1 cellular context compared by ENCODE assay signal in the genomic region with DNA sequence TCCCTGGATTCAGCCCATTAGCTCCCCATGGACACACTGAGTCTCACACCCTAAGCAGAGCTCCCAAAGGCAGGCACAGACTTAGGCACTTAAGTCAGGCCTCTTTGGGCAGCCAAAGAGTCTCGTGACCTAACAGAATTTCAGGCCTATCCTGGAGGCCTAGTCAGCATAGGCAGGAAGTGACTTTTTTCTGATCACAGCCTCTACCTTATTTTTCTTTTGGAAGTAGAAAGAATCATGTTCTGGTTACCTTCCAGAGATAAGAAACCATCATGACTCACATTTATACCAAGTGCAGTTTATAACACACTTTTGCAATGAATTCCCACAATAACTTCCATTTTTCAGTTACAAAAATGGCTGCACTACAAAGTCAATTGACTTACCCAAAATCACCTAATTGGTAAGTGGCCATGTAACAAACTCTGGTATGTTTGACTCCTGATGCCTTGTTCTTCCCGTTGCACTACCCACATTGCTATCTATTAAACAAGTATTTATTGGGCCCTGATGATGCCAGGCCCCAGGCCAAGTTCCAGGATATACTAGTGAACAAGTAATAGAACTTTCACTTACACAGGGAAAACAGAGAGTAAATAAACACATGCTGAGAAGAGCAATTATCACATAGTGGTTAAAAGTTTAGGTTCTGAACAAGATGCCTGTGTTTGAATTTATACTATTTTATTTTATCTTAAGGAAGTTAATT.
TF ChIP-seq lines count a peak whose summit lies in the region.

No MANE protein-coding gene starts in this region.

TF ChIP-seq in K562, 482 proteins besides CTCF, POLR2A, EP300 and RAD21 (continued from another document and continues in another):
- TF ChIP-seq MGA (IDR thresholded peaks at IDR 0.05) (no peak), BACH1 (tag; IDR thresholded peaks at IDR 0.05) (peak; percentile 31; the same call in 1 of the 2 replicates), ELF1 (tag; IDR thresholded peaks at IDR 0.05) (peak; percentile 42; the same call in 1 of the 2 replicates), SMARCE1 (IDR thresholded peaks at IDR 0.05) (peak; percentile 18; the same call in 1 of the 2 replicates), SPI1 (IDR thresholded peaks at IDR 0.05; ENCODE audit: borderline replicate concordance, low read depth, low read length) (no peak), ETS2 (tag; IDR thresholded peaks at IDR 0.05; ENCODE audit: borderline replicate concordance, poor library complexity, severe bottlenecking) (no peak), RBM39 (optimal IDR thresholded peaks at IDR 0.05; ENCODE audit: low read depth, low read length) (no peak), FUS (optimal IDR thresholded peaks at IDR 0.05; ENCODE audit: low read depth, low read length) (no peak), XRCC4 (IDR thresholded peaks at IDR 0.05; ENCODE audit: extremely low read depth, insufficient read depth, insufficient read length) (no peak), TCF7L2 (IDR thresholded peaks at IDR 0.05; ENCODE audit: low read depth, low read length) (no peak), CEBPB (tag; IDR thresholded peaks at IDR 0.05) (no peak), ZNF121 (CRISPR knock-in tag; conservative IDR thresholded peaks at IDR 0.05) (no peak), MECOM (CRISPR knock-in tag; IDR thresholded peaks at IDR 0.05) (no peak), ESRRB (CRISPR knock-in tag; IDR thresholded peaks at IDR 0.05; ENCODE audit: borderline replicate concordance) (no peak), FOSL1 (tag; conservative IDR thresholded peaks at IDR 0.05) (peak; percentile 68), ARID1B (IDR thresholded peaks at IDR 0.05) (peak; percentile 23; the same call in 1 of the 2 replicates), ZNF41 (CRISPR knock-in tag; conservative IDR thresholded peaks at IDR 0.05) (no peak), ELF2 (CRISPR knock-in tag; IDR thresholded peaks at IDR 0.05) (no peak), DMBX1 (CRISPR knock-in tag; IDR thresholded peaks at IDR 0.05; ENCODE audit: borderline replicate concordance) (peak; percentile 13; the same call in 1 of the 2 replicates), TFAM (CRISPR knock-in tag; conservative IDR thresholded peaks at IDR 0.05) (no peak), ATF2 (CRISPR knock-in tag; IDR thresholded peaks at IDR 0.05) (no peak), IFI16 (CRISPR knock-in tag; IDR thresholded peaks at IDR 0.05) (no peak), ZNF143 (CRISPR knock-in tag; IDR thresholded peaks at IDR 0.05) (no peak), ZKSCAN3 (CRISPR knock-in tag; IDR thresholded peaks at IDR 0.05) (no peak), ARHGAP35 (IDR thresholded peaks at IDR 0.05; ENCODE audit: partially characterized antibody) (no peak), TRIM25 (IDR thresholded peaks at IDR 0.05; ENCODE audit: borderline replicate concordance) (no peak), PHB2 (IDR thresholded peaks at IDR 0.05; ENCODE audit: low read depth) (no peak), SMARCA5 (IDR thresholded peaks at IDR 0.05) (no peak), HCFC1 (IDR thresholded peaks at IDR 0.05; ENCODE audit: low read depth, low read length) (no peak), SOX6 (IDR thresholded peaks at IDR 0.05) (0 out of 2 replicates have a peak, but pooled peaks have one; percentile 14), SNAPC5 (CRISPR knock-in tag; IDR thresholded peaks at IDR 0.05) (no peak), PRPF4 (IDR thresholded peaks at IDR 0.05; ENCODE audit: insufficient read depth, low read depth, low read length, poor library complexity, severe bottlenecking) (no peak)
- TF ChIP-seq, protein P1, sequence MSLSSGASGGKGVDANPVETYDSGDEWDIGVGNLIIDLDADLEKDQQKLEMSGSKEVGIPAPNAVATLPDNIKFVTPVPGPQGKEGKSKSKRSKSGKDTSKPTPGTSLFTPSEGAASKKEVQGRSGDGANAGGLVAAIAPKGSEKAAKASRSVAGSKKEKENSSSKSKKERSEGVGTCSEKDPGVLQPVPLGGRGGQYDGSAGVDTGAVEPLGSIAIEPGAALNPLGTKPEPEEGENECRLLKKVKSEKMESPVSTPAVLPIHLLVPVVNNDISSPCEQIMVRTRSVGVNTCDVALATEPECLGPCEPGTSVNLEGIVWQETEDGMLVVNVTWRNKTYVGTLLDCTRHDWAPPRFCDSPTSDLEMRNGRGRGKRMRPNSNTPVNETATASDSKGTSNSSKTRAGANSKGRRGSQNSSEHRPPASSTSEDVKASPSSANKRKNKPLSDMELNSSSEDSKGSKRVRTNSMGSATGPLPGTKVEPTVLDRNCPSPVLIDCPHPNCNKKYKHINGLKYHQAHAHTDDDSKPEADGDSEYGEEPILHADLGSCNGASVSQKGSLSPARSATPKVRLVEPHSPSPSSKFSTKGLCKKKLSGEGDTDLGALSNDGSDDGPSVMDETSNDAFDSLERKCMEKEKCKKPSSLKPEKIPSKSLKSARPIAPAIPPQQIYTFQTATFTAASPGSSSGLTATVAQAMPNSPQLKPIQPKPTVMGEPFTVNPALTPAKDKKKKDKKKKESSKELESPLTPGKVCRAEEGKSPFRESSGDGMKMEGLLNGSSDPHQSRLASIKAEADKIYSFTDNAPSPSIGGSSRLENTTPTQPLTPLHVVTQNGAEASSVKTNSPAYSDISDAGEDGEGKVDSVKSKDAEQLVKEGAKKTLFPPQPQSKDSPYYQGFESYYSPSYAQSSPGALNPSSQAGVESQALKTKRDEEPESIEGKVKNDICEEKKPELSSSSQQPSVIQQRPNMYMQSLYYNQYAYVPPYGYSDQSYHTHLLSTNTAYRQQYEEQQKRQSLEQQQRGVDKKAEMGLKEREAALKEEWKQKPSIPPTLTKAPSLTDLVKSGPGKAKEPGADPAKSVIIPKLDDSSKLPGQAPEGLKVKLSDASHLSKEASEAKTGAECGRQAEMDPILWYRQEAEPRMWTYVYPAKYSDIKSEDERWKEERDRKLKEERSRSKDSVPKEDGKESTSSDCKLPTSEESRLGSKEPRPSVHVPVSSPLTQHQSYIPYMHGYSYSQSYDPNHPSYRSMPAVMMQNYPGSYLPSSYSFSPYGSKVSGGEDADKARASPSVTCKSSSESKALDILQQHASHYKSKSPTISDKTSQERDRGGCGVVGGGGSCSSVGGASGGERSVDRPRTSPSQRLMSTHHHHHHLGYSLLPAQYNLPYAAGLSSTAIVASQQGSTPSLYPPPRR (CRISPR knock-in tag; IDR thresholded peaks at IDR 0.05; ENCODE audit: borderline replicate concordance): no peak
- TF ChIP-seq, protein P2, sequence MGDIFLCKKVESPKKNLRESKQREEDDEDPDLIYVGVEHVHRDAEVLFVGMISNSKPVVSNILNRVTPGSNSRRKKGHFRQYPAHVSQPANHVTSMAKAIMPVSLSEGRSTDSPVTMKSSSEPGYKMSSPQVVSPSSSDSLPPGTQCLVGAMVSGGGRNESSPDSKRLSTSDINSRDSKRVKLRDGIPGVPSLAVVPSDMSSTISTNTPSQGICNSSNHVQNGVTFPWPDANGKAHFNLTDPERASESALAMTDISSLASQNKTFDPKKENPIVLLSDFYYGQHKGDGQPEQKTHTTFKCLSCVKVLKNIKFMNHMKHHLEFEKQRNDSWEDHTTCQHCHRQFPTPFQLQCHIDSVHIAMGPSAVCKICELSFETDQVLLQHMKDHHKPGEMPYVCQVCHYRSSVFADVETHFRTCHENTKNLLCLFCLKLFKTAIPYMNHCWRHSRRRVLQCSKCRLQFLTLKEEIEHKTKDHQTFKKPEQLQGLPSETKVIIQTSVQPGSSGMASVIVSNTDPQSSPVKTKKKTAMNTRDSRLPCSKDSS (IDR thresholded peaks at IDR 0.05; ENCODE audit: low read depth, partially characterized antibody): no peak
